10 cellular contexts compared by ENCODE assay signal in the genomic region with DNA sequence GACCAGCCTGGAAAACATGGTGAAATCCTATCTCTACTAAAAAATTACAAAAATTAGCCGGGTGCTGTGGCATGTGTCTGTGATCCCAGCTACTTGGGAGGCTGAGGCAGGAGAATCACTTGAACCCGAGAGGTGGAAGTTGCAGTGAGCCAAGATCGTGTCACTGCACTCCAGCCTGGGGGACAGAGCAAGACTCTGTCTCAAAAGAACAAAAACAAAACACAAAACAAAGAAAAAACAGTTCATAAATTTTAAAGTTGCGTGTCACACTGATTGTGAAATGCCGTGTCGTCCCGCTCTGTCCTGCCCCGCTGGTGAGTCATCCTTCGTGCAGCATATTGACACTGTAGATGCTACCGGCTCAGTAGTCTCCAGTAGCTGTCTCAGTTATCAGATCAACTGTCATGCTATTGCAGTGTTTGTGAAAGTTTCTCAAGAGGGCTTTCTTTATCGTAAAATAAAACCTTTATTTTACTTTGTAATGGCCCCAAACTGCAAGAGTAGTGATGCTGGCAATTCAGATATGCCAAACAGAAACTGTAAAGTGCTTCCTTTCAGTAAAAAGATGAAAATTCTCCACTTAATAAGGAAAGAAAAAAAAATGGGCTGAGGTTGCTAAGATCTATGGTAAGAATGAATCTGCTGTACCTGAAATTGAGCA. TPM values are rescaled to one million over a fixed set of nuclear protein-coding genes. Genes with fewer than 3 reads are reported as not detected.
DNase-seq lines count a peak whose midpoint lies in the region; ATAC-seq, FAIRE-seq and TF ChIP-seq lines count a peak whose summit lies in the region.
"Had no signal": no experiment of that assay in that cellular context is flagged by ENCODE, and none has a peak within 500 bp of the region (broad histone marks: within the 10 kb centered on the region; RNA-seq: fewer than 3 reads in every experiment).

No MANE protein-coding gene starts in this region.

- H3K27me3 Mint-ChIP-seq in CD14-positive monocyte (ENCODE audit: low read depth in 3 of 3) (peaks cover 18 to 27% (median 26%) of the 10 kb centered on the region in 3 donors), WTC11 (ENCODE audit: low read depth) (peaks cover 2% of the 10 kb centered on the region; the same call in 1 of the 2 replicates)
- H3K27me3 Mint-ChIP-seq in activated T-helper 1 cell treated with anti-CD3 and anti-CD28 coated beads, Interleukin-12 subunit alpha, Interleukin-12 subunit beta, Interleukin-2, Interleukin-4 antibody, amounts not matched to agents 30 ng/mL and 10 ng/mL and 1 ng/mL, durations not matched to agents 14 hours and 24 hours and 36 hours (ENCODE audit: insufficient read depth), result peaks cover 30% of the 10 kb centered on the region

- TF ChIP-seq CTCF in CD14-positive monocyte (IDR thresholded peaks at IDR 0.05) (no peak), WTC11 (IDR thresholded peaks at IDR 0.05) (no peak)

- POLR2A ChIA-PET in WTC11 (lab: Charles Lee), result interaction anchor here (0.5 kb wide), 1 partner anchor 61 kb away, joined by 5 read pairs; no protein-coding TSS in a partner anchor

- H3K9me3 Mint-ChIP-seq in CD14-positive monocyte, result peaks cover 0 to 2% (median 0%) of the 10 kb centered on the region in 7 donors
- H3K9me3 Mint-ChIP-seq in WTC11, result no peaks in the 10 kb centered on the region
- H3K9me3 Mint-ChIP-seq in activated T-helper 1 cell treated with anti-CD3 and anti-CD28 coated beads, Interleukin-12 subunit alpha, Interleukin-12 subunit beta, Interleukin-2, Interleukin-4 antibody, amounts not matched to agents 30 ng/mL and 10 ng/mL and 1 ng/mL, durations not matched to agents 14 hours and 24 hours and 36 hours, result no peaks in the 10 kb centered on the region

- DNase-seq in CD14-positive monocyte (ENCODE audit: low spot score) (peak; percentile 91), HTR-8/SVneo (ENCODE audit: insufficient read length, low spot score) (peak; percentile 82), WTC11 (ENCODE audit: low spot score) (no peak), kidney tubule cell (ENCODE audit: low spot score) (peak; percentile 66), superior temporal gyrus (ENCODE audit: extremely low spot score) (no peak)
- DNase-seq in stimulated activated CD4-positive, alpha-beta T cell treated with anti-CD3 and anti-CD28 coated beads, Interleukin-4, amount 100 ng/mL, for 1 hour, result no peak
- no peak for DNase-seq in activated T-helper 1 cell treated with anti-CD3 and anti-CD28 coated beads, Interleukin-12 subunit alpha, Interleukin-12 subunit beta, Interleukin-2, Interleukin-4 antibody, amounts not matched to agents 30 ng/mL and 10 ng/mL and 1 ng/mL, durations not matched to agents 14 hours and 24 hours and 36 hours (ENCODE audit: low spot score)

- peaks cover 38% of the 10 kb centered on the region for H3K4me1 Mint-ChIP-seq in CD14-positive monocyte
- H3K4me1 Mint-ChIP-seq in WTC11, result no peaks in the 10 kb centered on the region
- H3K4me1 Mint-ChIP-seq in activated T-helper 1 cell treated with anti-CD3 and anti-CD28 coated beads, Interleukin-12 subunit alpha, Interleukin-12 subunit beta, Interleukin-2, Interleukin-4 antibody, amounts not matched to agents 30 ng/mL and 10 ng/mL and 1 ng/mL, durations not matched to agents 14 hours and 24 hours and 36 hours (ENCODE audit: low read depth), result no peaks in the 10 kb centered on the region

- H3K4me3 Mint-ChIP-seq in CD14-positive monocyte, result peak overlapping the region; percentile 71 to 83
- no peak overlapping the region for H3K4me3 Mint-ChIP-seq in WTC11
- no peak overlapping the region for H3K4me3 Mint-ChIP-seq in activated T-helper 1 cell treated with anti-CD3 and anti-CD28 coated beads, Interleukin-12 subunit alpha, Interleukin-12 subunit beta, Interleukin-2, Interleukin-4 antibody, amounts not matched to agents 30 ng/mL and 10 ng/mL and 1 ng/mL, durations not matched to agents 14 hours and 24 hours and 36 hours

- ATAC-seq in WTC11 (no peak), HG02973 (IDR thresholded peaks at IDR 0.05; ENCODE audit: unreplicated experiment) (no peak)

- intact Hi-C loops in CD14-positive monocyte (cut with micrococcal nuclease), result loop anchor here in 1 of 2 donors (10.0 kb wide), 1 partner anchor 178 kb away; no protein-coding TSS in a partner anchor
- intact Hi-C loops in activated T-helper 1 cell treated with anti-CD3 and anti-CD28 coated beads, Interleukin-12 subunit alpha, Interleukin-12 subunit beta, Interleukin-2, Interleukin-4 antibody, amounts not matched to agents 30 ng/mL and 10 ng/mL and 1 ng/mL, durations not matched to agents 14 hours and 24 hours and 36 hours (cut with micrococcal nuclease), result no loop called here

- CTCF ChIA-PET in WTC11 (lab: Charles Lee), result interaction anchor here (0.7 to 1.4 kb wide), 4 partner anchors 63 to 116 kb away, joined by 3 to 5 read pairs (median 4); no protein-coding TSS in a partner anchor

- peak overlapping the region; percentile 98 to 100 (median 99) for H3K27ac Mint-ChIP-seq in CD14-positive monocyte
- no peak overlapping the region for H3K27ac Mint-ChIP-seq in WTC11
- no peak overlapping the region for H3K27ac Mint-ChIP-seq in activated T-helper 1 cell treated with anti-CD3 and anti-CD28 coated beads, Interleukin-12 subunit alpha, Interleukin-12 subunit beta, Interleukin-2, Interleukin-4 antibody, amounts not matched to agents 30 ng/mL and 10 ng/mL and 1 ng/mL, durations not matched to agents 14 hours and 24 hours and 36 hours

- no peaks in the 10 kb centered on the region for H3K36me3 Mint-ChIP-seq in CD14-positive monocyte
- no peaks in the 10 kb centered on the region for H3K36me3 Mint-ChIP-seq in WTC11
- H3K36me3 Mint-ChIP-seq in activated T-helper 1 cell treated with anti-CD3 and anti-CD28 coated beads, Interleukin-12 subunit alpha, Interleukin-12 subunit beta, Interleukin-2, Interleukin-4 antibody, amounts not matched to agents 30 ng/mL and 10 ng/mL and 1 ng/mL, durations not matched to agents 14 hours and 24 hours and 36 hours (ENCODE audit: low read depth), result no peaks in the 10 kb centered on the region

- FAIRE-seq in HTR-8/SVneo (lab: Jason Lieb, UNC), result peak; percentile 13
- FAIRE-seq: GM18507 had no signal

TF ChIP-seq in WTC11, 78 proteins besides CTCF, POLR2A, EP300 and RAD21:
- TF ChIP-seq GABPB1 (CRISPR knock-in tag; IDR thresholded peaks at IDR 0.05), result peak; percentile 69
- TF ChIP-seq, protein P1, sequence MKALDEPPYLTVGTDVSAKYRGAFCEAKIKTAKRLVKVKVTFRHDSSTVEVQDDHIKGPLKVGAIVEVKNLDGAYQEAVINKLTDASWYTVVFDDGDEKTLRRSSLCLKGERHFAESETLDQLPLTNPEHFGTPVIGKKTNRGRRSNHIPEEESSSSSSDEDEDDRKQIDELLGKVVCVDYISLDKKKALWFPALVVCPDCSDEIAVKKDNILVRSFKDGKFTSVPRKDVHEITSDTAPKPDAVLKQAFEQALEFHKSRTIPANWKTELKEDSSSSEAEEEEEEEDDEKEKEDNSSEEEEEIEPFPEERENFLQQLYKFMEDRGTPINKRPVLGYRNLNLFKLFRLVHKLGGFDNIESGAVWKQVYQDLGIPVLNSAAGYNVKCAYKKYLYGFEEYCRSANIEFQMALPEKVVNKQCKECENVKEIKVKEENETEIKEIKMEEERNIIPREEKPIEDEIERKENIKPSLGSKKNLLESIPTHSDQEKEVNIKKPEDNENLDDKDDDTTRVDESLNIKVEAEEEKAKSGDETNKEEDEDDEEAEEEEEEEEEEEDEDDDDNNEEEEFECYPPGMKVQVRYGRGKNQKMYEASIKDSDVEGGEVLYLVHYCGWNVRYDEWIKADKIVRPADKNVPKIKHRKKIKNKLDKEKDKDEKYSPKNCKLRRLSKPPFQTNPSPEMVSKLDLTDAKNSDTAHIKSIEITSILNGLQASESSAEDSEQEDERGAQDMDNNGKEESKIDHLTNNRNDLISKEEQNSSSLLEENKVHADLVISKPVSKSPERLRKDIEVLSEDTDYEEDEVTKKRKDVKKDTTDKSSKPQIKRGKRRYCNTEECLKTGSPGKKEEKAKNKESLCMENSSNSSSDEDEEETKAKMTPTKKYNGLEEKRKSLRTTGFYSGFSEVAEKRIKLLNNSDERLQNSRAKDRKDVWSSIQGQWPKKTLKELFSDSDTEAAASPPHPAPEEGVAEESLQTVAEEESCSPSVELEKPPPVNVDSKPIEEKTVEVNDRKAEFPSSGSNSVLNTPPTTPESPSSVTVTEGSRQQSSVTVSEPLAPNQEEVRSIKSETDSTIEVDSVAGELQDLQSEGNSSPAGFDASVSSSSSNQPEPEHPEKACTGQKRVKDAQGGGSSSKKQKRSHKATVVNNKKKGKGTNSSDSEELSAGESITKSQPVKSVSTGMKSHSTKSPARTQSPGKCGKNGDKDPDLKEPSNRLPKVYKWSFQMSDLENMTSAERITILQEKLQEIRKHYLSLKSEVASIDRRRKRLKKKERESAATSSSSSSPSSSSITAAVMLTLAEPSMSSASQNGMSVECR (CRISPR knock-in tag; IDR thresholded peaks at IDR 0.05; ENCODE audit: borderline replicate concordance), result no peak

RNA-seq across cellular contexts. Expression of a gene that starts 36.4 kb away (rescaled TPM):
- not detected for polyA plus RNA-seq in CD14-positive monocyte
- not detected in 3 replicates for total RNA-seq in WTC11 (2021)
- total RNA-seq in activated T-helper 1 cell treated with anti-CD3 and anti-CD28 coated beads, Interleukin-12 subunit alpha, Interleukin-12 subunit beta, Interleukin-2, Interleukin-4 antibody, amounts not matched to agents 30 ng/mL and 10 ng/mL and 1 ng/mL, durations not matched to agents 14 hours and 24 hours and 36 hours, result not detected in 2 replicates
- total RNA-seq: skeletal muscle tissue had no signal

RNA-seq across cellular contexts. Expression of a gene that starts 45.1 kb away (rescaled TPM):
- not detected for polyA plus RNA-seq in CD14-positive monocyte
- not detected in 3 replicates for total RNA-seq in WTC11 (2021)
- total RNA-seq in activated T-helper 1 cell treated with anti-CD3 and anti-CD28 coated beads, Interleukin-12 subunit alpha, Interleukin-12 subunit beta, Interleukin-2, Interleukin-4 antibody, amounts not matched to agents 30 ng/mL and 10 ng/mL and 1 ng/mL, durations not matched to agents 14 hours and 24 hours and 36 hours, result 0.23 TPM in 1 of 2 replicates, not detected in the other
- total RNA-seq: skeletal muscle tissue had no signal

Comparison
In these comparisons a context has a peak if more than half of its experiments do, and no peak if none do; other contexts are left out.
1. DNase-seq: peak in CD14-positive monocyte (single experiment), HTR-8/SVneo (single experiment) and kidney tubule cell (single experiment); none in WTC11 (single experiment), superior temporal gyrus (single experiment), stimulated activated CD4-positive, alpha-beta T cell treated with anti-CD3 and anti-CD28 coated beads, Interleukin-4, amount 100 ng/mL, for 1 hour (single experiment) and activated T-helper 1 cell treated with anti-CD3 and anti-CD28 coated beads, Interleukin-12 subunit alpha, Interleukin-12 subunit beta, Interleukin-2, Interleukin-4 antibody, amounts not matched to agents 30 ng/mL and 10 ng/mL and 1 ng/mL, durations not matched to agents 14 hours and 24 hours and 36 hours (single experiment).
2. H3K27ac Mint-ChIP-seq: peak in CD14-positive monocyte (7 of 7); none in WTC11 (single experiment) and activated T-helper 1 cell treated with anti-CD3 and anti-CD28 coated beads, Interleukin-12 subunit alpha, Interleukin-12 subunit beta, Interleukin-2, Interleukin-4 antibody, amounts not matched to agents 30 ng/mL and 10 ng/mL and 1 ng/mL, durations not matched to agents 14 hours and 24 hours and 36 hours (single experiment).
3. H3K4me3 Mint-ChIP-seq: peak in CD14-positive monocyte (2 of 2); none in WTC11 (single experiment) and activated T-helper 1 cell treated with anti-CD3 and anti-CD28 coated beads, Interleukin-12 subunit alpha, Interleukin-12 subunit beta, Interleukin-2, Interleukin-4 antibody, amounts not matched to agents 30 ng/mL and 10 ng/mL and 1 ng/mL, durations not matched to agents 14 hours and 24 hours and 36 hours (single experiment).